28 cellular contexts compared by ENCODE assay signal in genomic region chr17:35390663-35391062, GRCh38. TPM values are rescaled to one million over a fixed set of nuclear protein-coding genes. Genes with fewer than 3 reads are reported as not detected.
DNase-seq lines count a peak whose midpoint lies in the region; ATAC-seq, FAIRE-seq and TF ChIP-seq lines count a peak whose summit lies in the region.
"Had no signal": no experiment of that assay in that cellular context is flagged by ENCODE, and none has a peak within 500 bp of the region (broad histone marks: within the 10 kb centered on the region; RNA-seq: fewer than 3 reads in every experiment).

No MANE protein-coding gene starts in this region.

- peak; percentile 63 for FAIRE-seq in A549 (lab: Jason Lieb, UNC)
- FAIRE-seq: astrocyte, pancreas had no signal

- WGBS in A549 (ENCODE audit: missing lambda C conversion rate), result 46% methylated on average over 2 of the region's 2 CpGs

- H3K9me3 ChIP-seq in A549, result no peaks in the 10 kb centered on the region
- H3K9me3 ChIP-seq in Caco-2, result no peaks in the 10 kb centered on the region
- H3K9me3 ChIP-seq: pancreas, right lobe of liver, SJCRH30 had no signal

- intact Hi-C loops in Caco-2 (cut with micrococcal nuclease; ENCODE audit: unreplicated experiment), result no loop called here

- no peak overlapping the region for H3K4me3 Mint-ChIP-seq in Caco-2 (ENCODE audit: unreplicated experiment)
- H3K4me3 Mint-ChIP-seq: activated CD4-positive, alpha-beta T cell treated with anti-CD3 and anti-CD28 coated beads for 36 hours; mesothelial cell of epicardium; natural killer cell treated with Interleukin-12 subunit alpha and Interleukin-12 subunit beta and Interleukin-15 and Interleukin-18, amount 100 ng/mL, for 72 hours; stimulated activated naive CD8-positive, alpha-beta T cell treated with anti-CD3 and anti-CD28 coated beads, Interleukin-15, amount 100 ng/mL, for 72 hours; T-helper 1 cell treated with Interleukin-12 subunit alpha and Interleukin-12 subunit beta and Interleukin-4 antibody, amounts not matched to agents 30 μg/mL and 1 μg/mL, for 36 hours had no signal

- H3K4me2 ChIP-seq in A549, result no peak overlapping the region

- no peaks in the 10 kb centered on the region for H3K4me1 ChIP-seq in A549
- H3K4me1 ChIP-seq in Caco-2, result no peaks in the 10 kb centered on the region
- H3K4me1 ChIP-seq: pancreas, right lobe of liver, SJCRH30, tibial artery had no signal

- peaks cover 6% of the 10 kb centered on the region for H3K4me1 Mint-ChIP-seq in Caco-2 (ENCODE audit: low read depth, unreplicated experiment)
- H3K4me1 Mint-ChIP-seq: activated CD4-positive, alpha-beta T cell treated with anti-CD3 and anti-CD28 coated beads for 36 hours; mesothelial cell of epicardium had no signal

- DNase-seq in A549 (ENCODE audit: low read depth in 1 of 2, low spot score in 1 of 2) (no peak), Kasumi-1 (lab: John Stamatoyannopoulos, UW) (peak; percentile 11 to 35), SKM-1 (lab: John Stamatoyannopoulos, UW; ENCODE audit: unreplicated experiment) (peak; percentile 49), fibroblast of mammary gland (ENCODE audit: low read depth) (peak; percentile 35), NCI-H146 treated with DMSO at 0.1 percent for 48 hours (lab: John Stamatoyannopoulos, UW; ENCODE audit: unreplicated experiment) (no peak), germinal center (ENCODE audit: low spot score) (no peak), Caco-2 (no peak)
- DNase-seq in activated naive CD4-positive, alpha-beta T cell treated with anti-CD3 and anti-CD28 coated beads, Interleukin-2, amount 50 U/mL, for 72 hours (ENCODE audit: low spot score in 2 of 2), result no peak
- DNase-seq: activated CD4-positive, alpha-beta T cell treated with anti-CD3 and anti-CD28 coated beads for 36 hours; activated naive CD4-positive, alpha-beta T cell treated with anti-CD3 and anti-CD28 coated beads, Interleukin-2, amount 50 U/mL, for 16 hours; activated T-cell treated with anti-CD3 and anti-CD28 coated beads, Interleukin-2, amount 50 U/mL, for 48 hours; Calu3; erythroblast; MM.1S; NCI-H1694 treated with DMSO at 0.1 percent for 48 hours; NCI-H2227 treated with DMSO at 0.1 percent for 48 hours; NCI-H748 treated with DMSO at 0.1 percent for 48 hours; pancreas; right lobe of liver; SJCRH30; stimulated activated naive CD8-positive, alpha-beta T cell treated with anti-CD3 and anti-CD28 coated beads, Interleukin-15, amount 100 ng/mL, for 72 hours; tibial artery had no signal

- POLR2A ChIA-PET in A549 (lab: Yijun Ruan, JAX) (no interaction called here), Caco-2 (lab: Charles Lee) (no interaction called here)

- H3K36me3 Mint-ChIP-seq in activated naive CD4-positive, alpha-beta T cell treated with anti-CD3 and anti-CD28 coated beads, Interleukin-2, amount 50 U/mL, for 72 hours, result peaks cover 0 to 7% of the 10 kb centered on the region in 2 donors
- no peaks in the 10 kb centered on the region for H3K36me3 Mint-ChIP-seq in Caco-2 (ENCODE audit: insufficient read depth, unreplicated experiment)
- H3K36me3 Mint-ChIP-seq: natural killer cell treated with Interleukin-12 subunit alpha and Interleukin-12 subunit beta and Interleukin-15 and Interleukin-18, amount 100 ng/mL, for 72 hours had no signal

- no peak for TF ChIP-seq RAD21 in A549 (conservative IDR thresholded peaks at IDR 0.05 in 1 of 2, IDR thresholded peaks at IDR 0.05 in 1 of 2)

- no peak for TF ChIP-seq EP300 in A549 (IDR thresholded peaks at IDR 0.05)

- TF ChIP-seq POLR2A in A549 (IDR thresholded peaks at IDR 0.05; ENCODE audit: low read length), result no peak

- CTCF ChIA-PET in A549 (lab: Yijun Ruan, JAX), result no interaction called here
- CTCF ChIA-PET in Caco-2 (lab: Charles Lee), result no interaction called here

- no peak overlapping the region for H3K27ac ChIP-seq in A549
- H3K27ac ChIP-seq: pancreas, right lobe of liver, SJCRH30, tibial artery had no signal

- TF ChIP-seq CTCF in A549 (IDR thresholded peaks at IDR 0.05) (no peak), fibroblast of mammary gland (conservative IDR thresholded peaks at IDR 0.05; ENCODE audit: control insufficient read depth, insufficient read depth, low read depth, low read length) (no peak), Caco-2 (IDR thresholded peaks at IDR 0.05; ENCODE audit: insufficient read depth in 1 of 2, low read depth in 1 of 2, low read length in 1 of 2, severe bottlenecking in 1 of 2, unreplicated experiment in 1 of 2) (no peak)

- no peak overlapping the region for H3K4me3 ChIP-seq in A549
- H3K4me3 ChIP-seq in fibroblast of mammary gland (ENCODE audit: control insufficient read depth, low read depth, low read length), result no peak overlapping the region
- no peak overlapping the region for H3K4me3 ChIP-seq in Caco-2 (ENCODE audit: low read depth, low read length)
- H3K4me3 ChIP-seq: pancreas, right lobe of liver, SJCRH30, tibial artery had no signal

- BruUV-seq in Caco-2 (replicated peaks; lab: Mats Ljungman, UMichigan), result no TSS peak

- H3K27me3 Mint-ChIP-seq in Caco-2 (ENCODE audit: insufficient read depth, unreplicated experiment), result peaks cover 10% of the 10 kb centered on the region

- no peaks in the 10 kb centered on the region for H3K27me3 ChIP-seq in Caco-2 (replicated peaks; ENCODE audit: control insufficient read depth, insufficient read depth, low read length)
- H3K27me3 ChIP-seq: pancreas, right lobe of liver, SJCRH30, tibial artery had no signal

- no peak for ATAC-seq in A549
- ATAC-seq in activated naive CD4-positive, alpha-beta T cell treated with anti-CD3 and anti-CD28 coated beads, Interleukin-2, amount 50 U/mL, for 72 hours, result no peak
- ATAC-seq: activated CD4-positive, alpha-beta T cell treated with anti-CD3 and anti-CD28 coated beads for 36 hours; left lobe of liver; natural killer cell treated with Interleukin-12 subunit alpha and Interleukin-12 subunit beta and Interleukin-15 and Interleukin-18, amount 100 ng/mL, for 72 hours; Panc1; stimulated activated naive CD8-positive, alpha-beta T cell treated with anti-CD3 and anti-CD28 coated beads, Interleukin-15, amount 100 ng/mL, for 72 hours had no signal

- no peak overlapping the region for H3K27ac Mint-ChIP-seq in activated naive CD4-positive, alpha-beta T cell treated with anti-CD3 and anti-CD28 coated beads, Interleukin-2, amount 50 U/mL, for 72 hours
- no peak overlapping the region for H3K27ac Mint-ChIP-seq in Caco-2 (ENCODE audit: unreplicated experiment)
- H3K27ac Mint-ChIP-seq: activated CD4-positive, alpha-beta T cell treated with anti-CD3 and anti-CD28 coated beads for 36 hours; mesothelial cell of epicardium; T-helper 1 cell treated with Interleukin-12 subunit alpha and Interleukin-12 subunit beta and Interleukin-4 antibody, amounts not matched to agents 30 μg/mL and 1 μg/mL, for 36 hours had no signal

- H3K9me3 Mint-ChIP-seq in activated naive CD4-positive, alpha-beta T cell treated with anti-CD3 and anti-CD28 coated beads, Interleukin-2, amount 50 U/mL, for 72 hours, result no peaks in the 10 kb centered on the region
- no peaks in the 10 kb centered on the region for H3K9me3 Mint-ChIP-seq in Caco-2 (ENCODE audit: unreplicated experiment)
- H3K9me3 Mint-ChIP-seq: natural killer cell treated with Interleukin-12 subunit alpha and Interleukin-12 subunit beta and Interleukin-15 and Interleukin-18, amount 100 ng/mL, for 72 hours had no signal

- no peaks in the 10 kb centered on the region for H3K36me3 ChIP-seq in Caco-2 (ENCODE audit: control insufficient read depth, insufficient read depth, low read length)
- H3K36me3 ChIP-seq: pancreas, right lobe of liver, SJCRH30, tibial artery had no signal

TF ChIP-seq in A549, 52 proteins besides CTCF, POLR2A, EP300 and RAD21:
- TF ChIP-seq FOSL2 (IDR thresholded peaks at IDR 0.05), result no peak
- TF ChIP-seq FOSL2 (CRISPR knock-in tag; IDR thresholded peaks at IDR 0.05), result no peak
- TF ChIP-seq CEBPB (IDR thresholded peaks at IDR 0.05), result peak; percentile 62 to 75; a peak in 3 of 4 replicates

RNA-seq across cellular contexts. Expression of gene SLFN11, which starts 17.2 kb away (rescaled TPM):
- polyA plus RNA-seq in A549 (2011; rRNA removed), result 24.0 and 27.2 TPM in 2 replicates
- polyA plus RNA-seq in A549 (2012; cell fraction: cytosol; rRNA removed), result 6.0 and 6.9 TPM in 2 replicates
- 6.9 and 8.9 TPM in 2 replicates for polyA plus RNA-seq in A549 (2012; cell fraction: nucleus; rRNA removed)
- 6.9 to 8.2 TPM (median 7.4 TPM) in 3 replicates for polyA plus RNA-seq in A549 (2017; fragmentation: RNase III; extraction: RNeasy Plus Mini Kit Qiagen cat#74134 plus additional on column Dnase treatment)
- polyA minus RNA-seq in A549 (2011; rRNA and poly(A)+ RNA removed), result 27.4 and 33.3 TPM in 2 replicates
- 10 to 100 TPM; 64.6 to 96.7 TPM for total RNA-seq in activated naive CD4-positive, alpha-beta T cell treated with anti-CD3 and anti-CD28 coated beads, Interleukin-2, amount 50 U/mL, for 72 hours
- not detected in 2 replicates for total RNA-seq in Caco-2 (2022)

RNA-seq across cellular contexts. Expression of gene SLFN12, which starts 41.6 kb away (rescaled TPM):
- polyA plus RNA-seq in A549 (2011; rRNA removed) (0.16 and 0.23 TPM in 2 replicates), A549 (2017; fragmentation: RNase III; extraction: RNeasy Plus Mini Kit Qiagen cat#74134 plus additional on column Dnase treatment) (0.08 to 0.12 TPM (median 0.09 TPM) in 3 replicates)
- polyA plus RNA-seq in A549 (2012; cell fraction: cytosol; rRNA removed), result 0.05 and 0.08 TPM in 2 replicates
- 0.16 and 0.24 TPM in 2 replicates for polyA plus RNA-seq in A549 (2012; cell fraction: nucleus; rRNA removed)
- 0.24 TPM in 1 of 2 replicates, not detected in the other for polyA minus RNA-seq in A549 (2011; rRNA and poly(A)+ RNA removed)
- 10 to 100 TPM; 11.1 to 12.0 TPM for total RNA-seq in activated naive CD4-positive, alpha-beta T cell treated with anti-CD3 and anti-CD28 coated beads, Interleukin-2, amount 50 U/mL, for 72 hours
- total RNA-seq in Caco-2 (2022), result not detected in 2 replicates

RNA-seq across cellular contexts. Expression of gene SLFN13, which starts 57.9 kb away (rescaled TPM):
- polyA plus RNA-seq in A549 (2011; rRNA removed), result 12.2 and 12.5 TPM in 2 replicates
- 4.8 and 5.2 TPM in 2 replicates for polyA plus RNA-seq in A549 (2012; cell fraction: cytosol; rRNA removed)
- 5.1 and 6.4 TPM in 2 replicates for polyA plus RNA-seq in A549 (2012; cell fraction: nucleus; rRNA removed)
- 5.4 to 6.8 TPM (median 6.6 TPM) in 3 replicates for polyA plus RNA-seq in A549 (2017; fragmentation: RNase III; extraction: RNeasy Plus Mini Kit Qiagen cat#74134 plus additional on column Dnase treatment)
- polyA minus RNA-seq in A549 (2011; rRNA and poly(A)+ RNA removed), result 11.9 and 22.0 TPM in 2 replicates
- 10 to 100 TPM; 37.9 to 41.2 TPM for total RNA-seq in activated naive CD4-positive, alpha-beta T cell treated with anti-CD3 and anti-CD28 coated beads, Interleukin-2, amount 50 U/mL, for 72 hours
- not detected in 2 replicates for total RNA-seq in Caco-2 (2022)

Comparison
In these comparisons a context has a peak if more than half of its experiments do, and no peak if none do; other contexts are left out.
1. DNase-seq: peak in Kasumi-1 (2 of 2), SKM-1 (single experiment) and fibroblast of mammary gland (single experiment); none in A549 (0 of 2), activated naive CD4-positive, alpha-beta T cell treated with anti-CD3 and anti-CD28 coated beads, Interleukin-2, amount 50 U/mL, for 72 hours (0 of 2), NCI-H146 treated with DMSO at 0.1 percent for 48 hours (single experiment), germinal center (single experiment) and Caco-2 (0 of 2).
2. RNA of gene SLFN11, which starts 17.2 kb away (total RNA-seq): 64.6 to 96.7 TPM in activated naive CD4-positive, alpha-beta T cell treated with anti-CD3 and anti-CD28 coated beads, Interleukin-2, amount 50 U/mL, for 72 hours; not detected in Caco-2; every median in the first group is over 10 times any median in the second.
3. RNA of gene SLFN12, which starts 41.6 kb away (total RNA-seq): 11.1 to 12.0 TPM in activated naive CD4-positive, alpha-beta T cell treated with anti-CD3 and anti-CD28 coated beads, Interleukin-2, amount 50 U/mL, for 72 hours; not detected in Caco-2; every median in the first group is over 10 times any median in the second.
4. RNA of gene SLFN13, which starts 57.9 kb away (total RNA-seq): 37.9 to 41.2 TPM in activated naive CD4-positive, alpha-beta T cell treated with anti-CD3 and anti-CD28 coated beads, Interleukin-2, amount 50 U/mL, for 72 hours; not detected in Caco-2; every median in the first group is over 10 times any median in the second.